ENCODE assay signal across 1 cellular context in genomic region chr11:12174145-12175143, GRCh38.
TF ChIP-seq lines count a peak whose summit lies in the region.

No MANE protein-coding gene starts in this region.

TF ChIP-seq in K562, 482 proteins besides CTCF, POLR2A, EP300 and RAD21 (continued from another document):
- TF ChIP-seq HINFP (tag; conservative IDR thresholded peaks at IDR 0.05; ENCODE audit: low read depth) (no peak; the same call in 1 of the 2 replicates), NFE2 (IDR thresholded peaks at IDR 0.05; ENCODE audit: low read depth) (peak; percentile 97), USF1 (CRISPR knock-in tag; IDR thresholded peaks at IDR 0.05) (no peak), C11orf30 (IDR thresholded peaks at IDR 0.05; ENCODE audit: low read depth) (peak; percentile 98), ZNF407 (IDR thresholded peaks at IDR 0.05; ENCODE audit: low read depth) (no peak), ZNF507 (tag; conservative IDR thresholded peaks at IDR 0.05) (no peak), ZSCAN29 (IDR thresholded peaks at IDR 0.05) (no peak), ZNF175 (CRISPR knock-in tag; IDR thresholded peaks at IDR 0.05; ENCODE audit: low read depth) (peak; percentile 89), ETS2 (tag; IDR thresholded peaks at IDR 0.05; ENCODE audit: borderline replicate concordance, poor library complexity, severe bottlenecking) (no peak), HBP1 (CRISPR knock-in tag; IDR thresholded peaks at IDR 0.05) (no peak), GTF2F1 (IDR thresholded peaks at IDR 0.05; ENCODE audit: low read depth, low read length) (no peak)
